In genomic region chr1:201399352-201400126, GRCh38 we compare ENCODE assay signal across 8 cellular contexts. TPM values are rescaled to one million over a fixed set of nuclear protein-coding genes. Genes with fewer than 3 reads are reported as not detected.
DNase-seq lines count a peak whose midpoint lies in the region; ATAC-seq and TF ChIP-seq lines count a peak whose summit lies in the region.

No MANE protein-coding gene starts in this region.

- H3K4me2 ChIP-seq in neural cell (ENCODE audit: low read length): no peak overlapping the region

- H3K27ac ChIP-seq in foreskin keratinocyte: peak overlapping the region; percentile 65
- no peak overlapping the region for H3K27ac ChIP-seq in neural cell (ENCODE audit: low read length)

- H3K9me3 ChIP-seq in neural cell (ENCODE audit: low read length): no peaks in the 10 kb centered on the region

- TF ChIP-seq EP300 in neural cell (conservative IDR thresholded peaks at IDR 0.05; ENCODE audit: poor library complexity, severe bottlenecking): no peak

- H3K9ac ChIP-seq in neural cell (ENCODE audit: low read length): no peak overlapping the region

- TF ChIP-seq CTCF in foreskin keratinocyte (conservative IDR thresholded peaks at IDR 0.05) (no peak), neural cell (IDR thresholded peaks at IDR 0.05; ENCODE audit: poor library complexity, severe bottlenecking) (no peak)

- H3K79me2 ChIP-seq in neural cell (replicated peaks; ENCODE audit: insufficient read depth, low read length): no peaks in the 10 kb centered on the region

- H3K36me3 ChIP-seq in neural cell (ENCODE audit: insufficient read depth, low read length): no peaks in the 10 kb centered on the region

- no peak for TF ChIP-seq RAD21 in neural cell (conservative IDR thresholded peaks at IDR 0.05)

- H4K20me1 ChIP-seq in neural cell (ENCODE audit: insufficient read depth): no peaks in the 10 kb centered on the region

- H3F3A ChIP-seq in neural cell (ENCODE audit: insufficient read depth, low read length, poor library complexity, severe bottlenecking): no peaks in the 10 kb centered on the region

- H3K4me1 ChIP-seq in foreskin keratinocyte: peaks cover 26% of the 10 kb centered on the region

- no peaks in the 10 kb centered on the region for H3K9me2 ChIP-seq in neural cell (ENCODE audit: insufficient read depth, low read length)

- H3K4me3 ChIP-seq in neural cell (ENCODE audit: low read length): peak overlapping the region; percentile 53

- no peaks in the 10 kb centered on the region for H3K27me3 ChIP-seq in foreskin keratinocyte
- H3K27me3 ChIP-seq in neural cell (ENCODE audit: insufficient read depth, low read depth, low read length): peaks cover 50% of the 10 kb centered on the region

- no peak overlapping the region for H2AFZ ChIP-seq in neural cell (ENCODE audit: low read depth, low read length)

- DNase-seq in DMS53 treated with DMSO at 0.1 percent for 48 hours (lab: John Stamatoyannopoulos, UW; ENCODE audit: unreplicated experiment) (peak; percentile 50), NCI-H345 (lab: John Stamatoyannopoulos, UW) (peak; percentile 47), foreskin keratinocyte (peak; percentile 41 to 61), NCI-H226 (no peak), SKM-1 treated with dmso at 0.1 percent for 144 hours (lab: John Stamatoyannopoulos, UW; ENCODE audit: unreplicated experiment) (no peak)

- ATAC-seq in foreskin keratinocyte (peak; percentile 26), GM18873 (IDR thresholded peaks at IDR 0.05; ENCODE audit: low FRiP score, unreplicated experiment) (no peak), GM18511 (IDR thresholded peaks at IDR 0.05; ENCODE audit: unreplicated experiment) (no peak)

TF ChIP-seq in neural cell, 6 proteins besides CTCF, POLR2A, EP300 and RAD21:
- TF ChIP-seq POLR2AphosphoS5 (IDR thresholded peaks at IDR 0.05) (no peak), REST (IDR thresholded peaks at IDR 0.05; ENCODE audit: borderline replicate concordance) (no peak), EZH2 (IDR thresholded peaks at IDR 0.05; ENCODE audit: borderline replicate concordance, insufficient read depth, low read length, poor library complexity, severe bottlenecking) (peak; percentile 3)

RNA-seq across cellular contexts. Expression of gene LAD1, which starts 0.4 kb away (rescaled TPM):
- total RNA-seq in foreskin keratinocyte: 233 and 240 TPM in 2 replicates
- 251 and 256 TPM in 2 replicates for polyA plus RNA-seq in foreskin keratinocyte
- polyA plus RNA-seq in neural cell: not detected in 2 replicates
- polyA minus RNA-seq in neural cell: not detected in 2 replicates

RNA-seq across cellular contexts. Expression of gene TNNI1, which starts 22.0 kb away (rescaled TPM):
- total RNA-seq in foreskin keratinocyte: not detected in 2 replicates
- polyA plus RNA-seq in foreskin keratinocyte (not detected in 2 replicates), neural cell (3.0 and 8.9 TPM in 2 replicates)
- polyA minus RNA-seq in neural cell: 1.5 and 3.2 TPM in 2 replicates

RNA-seq across cellular contexts. Expression of gene TNNT2, which starts 22.1 kb away (rescaled TPM):
- total RNA-seq in foreskin keratinocyte: 0.11 and 0.17 TPM in 2 replicates
- polyA plus RNA-seq in foreskin keratinocyte: 0.20 TPM in 1 of 2 replicates, not detected in the other
- polyA plus RNA-seq in neural cell: not detected in 2 replicates
- polyA minus RNA-seq in neural cell: not detected in 2 replicates

Comparison
In these comparisons a context has a peak if more than half of its experiments do, and no peak if none do; other contexts are left out.
1. DNase-seq: peak in DMS53 treated with DMSO at 0.1 percent for 48 hours (single experiment), NCI-H345 (single experiment) and foreskin keratinocyte (2 of 2); none in NCI-H226 (single experiment) and SKM-1 treated with dmso at 0.1 percent for 144 hours (single experiment).
2. RNA of gene LAD1, which starts 0.4 kb away (polyA plus RNA-seq): 251 to 256 TPM in foreskin keratinocyte; not detected in neural cell; every median in the first group is over 100 times any median in the second.